ENCODE assay signal across 9 cellular contexts in the genomic region with DNA sequence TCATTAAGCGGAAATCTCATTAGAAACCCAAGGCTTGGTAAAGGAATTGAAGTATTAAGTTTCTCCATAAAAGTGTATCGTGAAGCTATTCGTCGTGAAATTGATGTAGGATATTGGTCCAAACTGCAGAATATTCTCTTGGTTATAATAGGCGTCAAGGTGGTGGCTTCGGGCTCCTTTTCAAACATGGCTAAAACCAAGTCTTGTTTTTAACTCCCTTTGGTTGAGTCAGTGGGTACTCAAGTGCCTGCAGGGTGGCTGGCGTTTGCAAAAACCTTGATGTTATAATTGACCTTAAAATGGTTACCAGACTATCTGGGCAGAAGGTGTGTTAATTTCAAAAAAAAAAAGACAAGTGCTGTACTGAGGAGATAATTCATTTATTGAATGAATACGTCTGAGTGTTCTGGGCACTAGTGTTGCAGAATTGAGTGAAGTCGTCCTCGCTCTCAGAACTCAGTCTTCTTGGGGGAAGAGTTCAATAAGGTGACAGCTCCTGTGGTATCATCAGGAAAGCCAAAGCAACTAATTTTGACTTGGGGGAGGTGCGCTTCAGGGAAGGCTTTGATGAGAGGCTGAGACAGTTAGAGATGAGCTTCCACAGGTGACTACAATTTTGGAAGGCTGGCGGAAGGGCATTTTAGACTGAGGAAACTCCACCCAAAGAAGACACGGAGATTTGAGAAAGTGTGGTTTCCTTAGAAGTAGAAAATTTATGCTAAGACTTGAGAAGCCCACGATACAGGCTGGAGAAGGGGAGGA. TPM values are rescaled to one million over a fixed set of nuclear protein-coding genes. Genes with fewer than 3 reads are reported as not detected.
DNase-seq lines count a peak whose midpoint lies in the region; ATAC-seq and TF ChIP-seq lines count a peak whose summit lies in the region.
"Had no signal": no experiment of that assay in that cellular context is flagged by ENCODE, and none has a peak within 500 bp of the region (broad histone marks: within the 10 kb centered on the region; RNA-seq: fewer than 3 reads in every experiment).

No MANE protein-coding gene starts in this region.

- no peak for TF ChIP-seq EP300 in suprapubic skin (IDR thresholded peaks at IDR 0.05)

- peak overlapping the region; percentile 96 for H3K27ac ChIP-seq in suprapubic skin

- no peaks in the 10 kb centered on the region for H3K27me3 ChIP-seq in suprapubic skin

- peaks cover 4% of the 10 kb centered on the region for H3K9me3 ChIP-seq in iPS-18c (ENCODE audit: control insufficient read depth, insufficient read depth, low read length)
- no peaks in the 10 kb centered on the region for H3K9me3 ChIP-seq in suprapubic skin

- no peaks in the 10 kb centered on the region for H3K9me3 Mint-ChIP-seq in activated naive CD4-positive, alpha-beta T cell treated with anti-CD3 and anti-CD28 coated beads, Interleukin-2, amount 50 U/mL, for 24 hours

- H3K4me3 Mint-ChIP-seq in activated naive CD4-positive, alpha-beta T cell treated with anti-CD3 and anti-CD28 coated beads, Interleukin-2, amount 50 U/mL, for 24 hours = peak overlapping the region; percentile 97

- DNase-seq in activated T-cell treated with anti-CD3 and anti-CD28 coated beads, Interleukin-2, amount 50 U/mL, for 1 hour = peak; percentile 20
- no peak for DNase-seq in activated T-cell treated with anti-CD3 and anti-CD28 coated beads for 4 hours
- DNase-seq in suprapubic skin (ENCODE audit: low spot score in 2 of 2) = no peak
- DNase-seq in SW480 (ENCODE audit: low spot score) = no peak
- DNase-seq: NCI-H446 had no signal

- peaks cover 45% of the 10 kb centered on the region for H3K4me1 ChIP-seq in suprapubic skin

- no peaks in the 10 kb centered on the region for H3K27me3 Mint-ChIP-seq in activated naive CD4-positive, alpha-beta T cell treated with anti-CD3 and anti-CD28 coated beads, Interleukin-2, amount 50 U/mL, for 24 hours

- H3K4me3 ChIP-seq in iPS-18c (ENCODE audit: insufficient read depth, low read depth, low read length) = peak overlapping the region; percentile 91
- peak overlapping the region; percentile 93 for H3K4me3 ChIP-seq in suprapubic skin

- no peak for TF ChIP-seq CTCF in suprapubic skin (IDR thresholded peaks at IDR 0.05)

- no peak for TF ChIP-seq POLR2A in suprapubic skin (IDR thresholded peaks at IDR 0.05)

- no peaks in the 10 kb centered on the region for H3K36me3 ChIP-seq in suprapubic skin

- peak overlapping the region; percentile 94 for H3K27ac Mint-ChIP-seq in activated naive CD4-positive, alpha-beta T cell treated with anti-CD3 and anti-CD28 coated beads, Interleukin-2, amount 50 U/mL, for 24 hours

- H3K36me3 Mint-ChIP-seq in activated naive CD4-positive, alpha-beta T cell treated with anti-CD3 and anti-CD28 coated beads, Interleukin-2, amount 50 U/mL, for 24 hours = peaks cover 2% of the 10 kb centered on the region

- WGBS in suprapubic skin = 41% methylated on average over 14 of the region's 14 CpGs

- H3K4me1 Mint-ChIP-seq in activated naive CD4-positive, alpha-beta T cell treated with anti-CD3 and anti-CD28 coated beads, Interleukin-2, amount 50 U/mL, for 24 hours = peaks cover 64% of the 10 kb centered on the region

- ATAC-seq in HG03280 (IDR thresholded peaks at IDR 0.05; ENCODE audit: unreplicated experiment) (no peak), GM21737 (IDR thresholded peaks at IDR 0.05; ENCODE audit: unreplicated experiment) (no peak)

RNA-seq across cellular contexts. Expression of a gene that starts 1.6 kb away (rescaled TPM):
- total RNA-seq in suprapubic skin = 10 to 100 TPM; 15.1 to 21.2 (median 19.3) TPM

RNA-seq across cellular contexts. Expression of a gene that starts 58.9 kb away (rescaled TPM):
- total RNA-seq in suprapubic skin = 10 to 100 TPM; 17.2 to 33.4 (median 22.2) TPM
